8 cellular contexts compared by ENCODE assay signal in genomic region chr19:50050406-50051223, GRCh38. TPM values are rescaled to one million over a fixed set of nuclear protein-coding genes. Genes with fewer than 3 reads are reported as not detected.
DNase-seq lines count a peak whose midpoint lies in the region; ATAC-seq, FAIRE-seq and TF ChIP-seq lines count a peak whose summit lies in the region.

No MANE protein-coding gene starts in this region.

- H3K27me3 ChIP-seq in MG63 (peaks cover 7% of the 10 kb centered on the region), adipocyte (replicated peaks; ENCODE audit: control insufficient read depth, insufficient read depth, low read length) (no peaks in the 10 kb centered on the region), prostate gland (replicated peaks; ENCODE audit: insufficient read depth) (no peaks in the 10 kb centered on the region)

- no peaks in the 10 kb centered on the region for H3K27me3 Mint-ChIP-seq in type B pancreatic cell

- ATAC-seq in left cardiac atrium: peak; percentile 94 to 98
- no peak for ATAC-seq in GM21737 (IDR thresholded peaks at IDR 0.05; ENCODE audit: unreplicated experiment)

- no peak for FAIRE-seq in D721Med (lab: Jason Lieb, UNC)

- H3K9ac ChIP-seq in adipocyte (ENCODE audit: low read length): peak overlapping the region; percentile 59

- H3K9me3 ChIP-seq in MG63 (peaks cover 58% of the 10 kb centered on the region), adipocyte (ENCODE audit: control insufficient read depth, low read length) (peaks cover 13% of the 10 kb centered on the region), prostate gland (no peaks in the 10 kb centered on the region)

- H3K27ac ChIP-seq in prostate gland: peak overlapping the region; percentile 46 to 73

- no peak for TF ChIP-seq CTCF in D721Med (IDR thresholded peaks at IDR 0.05; ENCODE audit: insufficient read depth, missing control alignments)
- TF ChIP-seq CTCF in prostate gland (IDR thresholded peaks at IDR 0.05): no peak
- no peak for TF ChIP-seq CTCF in type B pancreatic cell (conservative IDR thresholded peaks at IDR 0.05)

- H3K9me3 Mint-ChIP-seq in type B pancreatic cell: peaks cover 17% of the 10 kb centered on the region

- H3K4me3 Mint-ChIP-seq in type B pancreatic cell: peak overlapping the region; percentile 87

- WGBS in prostate gland: 1% methylated on average over 48 of the region's 51 CpGs

- H3K36me3 ChIP-seq in MG63: peaks cover 33% of the 10 kb centered on the region
- H3K36me3 ChIP-seq in adipocyte (ENCODE audit: control insufficient read depth, insufficient read depth, low read length, severe bottlenecking): peaks cover 29% of the 10 kb centered on the region
- peaks cover 0 to 4% of the 10 kb centered on the region in 2 donors for H3K36me3 ChIP-seq in prostate gland

- intact Hi-C loops in left cardiac atrium (cut with DNase I): no loop called here
- intact Hi-C loops in prostate gland (cut with DNase I): no loop called here

- peak; percentile 30 for TF ChIP-seq POLR2A in prostate gland (IDR thresholded peaks at IDR 0.05)

- H3K4me3 ChIP-seq in MG63: peak overlapping the region; percentile 15
- H3K4me3 ChIP-seq in adipocyte (ENCODE audit: low read length): peak overlapping the region; percentile 86
- peak overlapping the region; percentile 35 to 46 for H3K4me3 ChIP-seq in prostate gland

- DNase-seq in D721Med (ENCODE audit: insufficient read length, low spot score) (peak; percentile 80), MG63 (peak; percentile 67), T-helper 1 cell (peak; percentile 67 to 84 (median 76)), adipocyte (ENCODE audit: low read depth) (peak; percentile 97), left cardiac atrium (peak; percentile 94), prostate gland (ENCODE audit: low spot score) (peak; percentile 75), type B pancreatic cell (ENCODE audit: extremely low spot score, unreplicated experiment) (peak; percentile 74)

- H3K36me3 Mint-ChIP-seq in type B pancreatic cell: peaks cover 27% of the 10 kb centered on the region

- H3K4me1 Mint-ChIP-seq in type B pancreatic cell (ENCODE audit: unreplicated experiment): peaks cover 5% of the 10 kb centered on the region

- H3K4me1 ChIP-seq in adipocyte (ENCODE audit: control insufficient read depth, insufficient read depth, low read length): no peaks in the 10 kb centered on the region
- H3K4me1 ChIP-seq in prostate gland (replicated peaks): no peaks in the 10 kb centered on the region

- H3K27ac Mint-ChIP-seq in type B pancreatic cell: peak overlapping the region; percentile 61

RNA-seq across cellular contexts. Expression of gene ZNF473, which starts 24.8 kb away (rescaled TPM):
- total RNA-seq in MG63 (2014; rRNA removed; shearing (Covaris generic); ENCODE audit: low replicate concordance): 11.4 and 12.0 TPM in 2 replicates
- 1 to 10 TPM; 4.3 to 6.1 TPM for total RNA-seq in left cardiac atrium
- total RNA-seq in prostate gland: 10 to 100 TPM; 16.7 to 26.0 TPM
- 13.4 and 14.3 TPM in 2 replicates for total RNA-seq in type B pancreatic cell (ENCODE audit: low replicate concordance)

RNA-seq across cellular contexts. Expression of gene VRK3, which starts 25.4 kb away (rescaled TPM):
- total RNA-seq in MG63 (2014; rRNA removed; shearing (Covaris generic); ENCODE audit: low replicate concordance): 14.3 and 41.0 TPM in 2 replicates
- 10 to 100 TPM; 18.5 to 23.5 TPM for total RNA-seq in left cardiac atrium
- 10 to 100 TPM; 47.8 to 76.5 TPM for total RNA-seq in prostate gland
- total RNA-seq in type B pancreatic cell (ENCODE audit: low replicate concordance): 44.6 and 51.9 TPM in 2 replicates

Comparison
In these comparisons a context has a peak if more than half of its experiments do, and no peak if none do; other contexts are left out.
1. H3K4me3 ChIP-seq: peak in every context shown above with its lines; median percentile 86 in adipocyte; 40 in prostate gland; 15 in MG63.